Comparison of ENCODE assay signal across 14 cellular contexts in genomic region chr1:114468047-114468446, GRCh38. TPM values are rescaled to one million over a fixed set of nuclear protein-coding genes. Genes with fewer than 3 reads are reported as not detected.
DNase-seq lines count a peak whose midpoint lies in the region; ATAC-seq, FAIRE-seq and TF ChIP-seq lines count a peak whose summit lies in the region.
"Had no signal": no experiment of that assay in that cellular context is flagged by ENCODE, and none has a peak within 500 bp of the region (broad histone marks: within the 10 kb centered on the region; RNA-seq: fewer than 3 reads in every experiment).

No MANE protein-coding gene starts in this region.

- no peaks in the 10 kb centered on the region for H3K36me3 ChIP-seq in astrocyte (ENCODE audit: insufficient read depth, low read length)
- H3K36me3 ChIP-seq: neural progenitor cell, transverse colon had no signal

- peaks cover 62% of the 10 kb centered on the region for H3K4me1 Mint-ChIP-seq in activated T-cell treated with anti-CD3 and anti-CD28 coated beads, Interleukin-2, amount 50 U/mL, for 24 hours (ENCODE audit: low read depth)
- H3K4me1 Mint-ChIP-seq in IgD-negative memory B cell (peaks cover 41 to 49% (median 45%) of the 10 kb centered on the region in 3 donors), astrocyte (ENCODE audit: low read depth, unreplicated experiment) (peaks cover 16% of the 10 kb centered on the region)
- H3K4me1 Mint-ChIP-seq in stimulated activated memory B cell treated with anti-CD40 and anti-IgM and Interleukin-4, amounts not matched to agents 10 μg/mL and 1 μg/mL and 100 μg/mL, for 72 hours = peaks cover 57% of the 10 kb centered on the region
- H3K4me1 Mint-ChIP-seq: neural progenitor cell had no signal

- peaks cover 90% of the 10 kb centered on the region for H3K79me2 ChIP-seq in astrocyte (ENCODE audit: insufficient read depth, low read length)

- no peaks in the 10 kb centered on the region for H3K9me3 Mint-ChIP-seq in activated T-cell treated with anti-CD3 and anti-CD28 coated beads, Interleukin-2, amount 50 U/mL, for 24 hours
- H3K9me3 Mint-ChIP-seq in IgD-negative memory B cell = no peaks in the 10 kb centered on the region
- H3K9me3 Mint-ChIP-seq in astrocyte (ENCODE audit: unreplicated experiment) = no peaks in the 10 kb centered on the region
- H3K9me3 Mint-ChIP-seq in stimulated activated memory B cell treated with anti-CD40 and anti-IgM and Interleukin-4, amounts not matched to agents 10 μg/mL and 1 μg/mL and 100 μg/mL, for 72 hours = no peaks in the 10 kb centered on the region

- H2AFZ ChIP-seq in astrocyte (ENCODE audit: low read depth, low read length) = no peak overlapping the region
- H2AFZ ChIP-seq: neural progenitor cell had no signal

- no peak for FAIRE-seq in astrocyte (lab: Jason Lieb, UNC)
- FAIRE-seq: endometrium, RCC 7860 had no signal

- no peak for DNase-seq in activated T-cell treated with anti-CD3 and anti-CD28 coated beads, Interleukin-2, amount 50 U/mL, for 24 hours
- no peak for DNase-seq in activated T-cell treated with anti-CD3 and anti-CD28 coated beads, Interleukin-2, amount 50 U/mL, for 48 hours
- DNase-seq in astrocyte (ENCODE audit: low read depth) (no peak), foreskin melanocyte (no peak), NCI-H1048 (lab: John Stamatoyannopoulos, UW) (no peak), mesenteric fat pad (ENCODE audit: low spot score) (no peak)
- DNase-seq: MV-4-11, transverse colon had no signal

- H4K20me1 ChIP-seq in astrocyte (ENCODE audit: insufficient read depth, low read length) = peaks cover 81% of the 10 kb centered on the region

- H3K36me3 Mint-ChIP-seq in activated T-cell treated with anti-CD3 and anti-CD28 coated beads, Interleukin-2, amount 50 U/mL, for 24 hours (ENCODE audit: low read depth) = peaks cover 50% of the 10 kb centered on the region
- peaks cover 7% of the 10 kb centered on the region for H3K36me3 Mint-ChIP-seq in IgD-negative memory B cell
- H3K36me3 Mint-ChIP-seq in astrocyte (ENCODE audit: low read depth, unreplicated experiment) = peaks cover 7% of the 10 kb centered on the region
- peaks cover 31% of the 10 kb centered on the region for H3K36me3 Mint-ChIP-seq in stimulated activated memory B cell treated with anti-CD40 and anti-IgM and Interleukin-4, amounts not matched to agents 10 μg/mL and 1 μg/mL and 100 μg/mL, for 72 hours

- TF ChIP-seq CTCF in astrocyte (IDR thresholded peaks at IDR 0.05; ENCODE audit: insufficient read depth, low read depth, low read length) = no peak

- peak overlapping the region; percentile 75 for H3K27ac Mint-ChIP-seq in activated T-cell treated with anti-CD3 and anti-CD28 coated beads, Interleukin-2, amount 50 U/mL, for 24 hours
- H3K27ac Mint-ChIP-seq in IgD-negative memory B cell (peak overlapping the region in 2 of 3 donors; percentile 19 to 67), astrocyte (ENCODE audit: unreplicated experiment) (peak overlapping the region; percentile 12)
- peak overlapping the region; percentile 29 for H3K27ac Mint-ChIP-seq in stimulated activated memory B cell treated with anti-CD40 and anti-IgM and Interleukin-4, amounts not matched to agents 10 μg/mL and 1 μg/mL and 100 μg/mL, for 72 hours
- H3K27ac Mint-ChIP-seq: neural progenitor cell had no signal

- H3K27me3 Mint-ChIP-seq in activated T-cell treated with anti-CD3 and anti-CD28 coated beads, Interleukin-2, amount 50 U/mL, for 24 hours = no peaks in the 10 kb centered on the region
- no peaks in the 10 kb centered on the region for H3K27me3 Mint-ChIP-seq in IgD-negative memory B cell
- H3K27me3 Mint-ChIP-seq in astrocyte (ENCODE audit: low read depth, unreplicated experiment) = no peaks in the 10 kb centered on the region
- no peaks in the 10 kb centered on the region for H3K27me3 Mint-ChIP-seq in stimulated activated memory B cell treated with anti-CD40 and anti-IgM and Interleukin-4, amounts not matched to agents 10 μg/mL and 1 μg/mL and 100 μg/mL, for 72 hours

- no peak for ATAC-seq in stimulated activated memory B cell treated with anti-CD40 and anti-IgM and Interleukin-4, amounts not matched to agents 10 μg/mL and 1 μg/mL and 100 μg/mL, for 72 hours

- no peak overlapping the region for H3K4me3 ChIP-seq in astrocyte (ENCODE audit: insufficient read depth, low read depth, low read length)
- H3K4me3 ChIP-seq: neural progenitor cell, skin epidermis, transverse colon had no signal

- H3K27me3 ChIP-seq in astrocyte (ENCODE audit: insufficient read depth, low read length) = no peaks in the 10 kb centered on the region
- H3K27me3 ChIP-seq: neural progenitor cell, transverse colon had no signal

- H3K9me3 ChIP-seq in astrocyte (ENCODE audit: insufficient read depth, low read depth, low read length) = no peaks in the 10 kb centered on the region
- H3K9me3 ChIP-seq: transverse colon had no signal

- H3K4me1 ChIP-seq in astrocyte (ENCODE audit: insufficient read depth, low read length) = peaks cover 8% of the 10 kb centered on the region
- H3K4me1 ChIP-seq: neural progenitor cell had no signal

- H3K4me3 Mint-ChIP-seq in activated T-cell treated with anti-CD3 and anti-CD28 coated beads, Interleukin-2, amount 50 U/mL, for 24 hours = no peak overlapping the region
- peak overlapping the region in 2 of 4 donors; percentile 3 to 78 for H3K4me3 Mint-ChIP-seq in IgD-negative memory B cell
- H3K4me3 Mint-ChIP-seq in astrocyte (ENCODE audit: unreplicated experiment) = no peak overlapping the region
- no peak overlapping the region for H3K4me3 Mint-ChIP-seq in stimulated activated memory B cell treated with anti-CD40 and anti-IgM and Interleukin-4, amounts not matched to agents 10 μg/mL and 1 μg/mL and 100 μg/mL, for 72 hours
- H3K4me3 Mint-ChIP-seq: neural progenitor cell had no signal

- no peak overlapping the region for H3K4me2 ChIP-seq in astrocyte (ENCODE audit: low read length)
- H3K4me2 ChIP-seq: neural progenitor cell had no signal

- no peak overlapping the region for H3K9ac ChIP-seq in astrocyte (ENCODE audit: low read length)
- H3K9ac ChIP-seq: neural progenitor cell had no signal

- no peak overlapping the region for H3K27ac ChIP-seq in astrocyte (ENCODE audit: low read depth, low read length)
- H3K27ac ChIP-seq: neural progenitor cell, transverse colon had no signal

RNA-seq across cellular contexts. Expression of gene TRIM33, which starts 43.0 kb away (rescaled TPM):
- polyA plus RNA-seq in IgD-negative memory B cell = 28.0 TPM
- total RNA-seq in astrocyte (28.1 and 31.8 TPM in 2 replicates), mesenteric fat pad (26.2 TPM)

Comparison
In these comparisons a context has a peak if more than half of its experiments do, and no peak if none do; other contexts are left out.
1. H3K27ac Mint-ChIP-seq: peak in every context shown above with its lines; median percentile 75 in activated T-cell treated with anti-CD3 and anti-CD28 coated beads, Interleukin-2, amount 50 U/mL, for 24 hours; 43 in IgD-negative memory B cell; 29 in stimulated activated memory B cell treated with anti-CD40 and anti-IgM and Interleukin-4, amounts not matched to agents 10 μg/mL and 1 μg/mL and 100 μg/mL, for 72 hours; 12 in astrocyte.